Comparison of ENCODE assay signal across 16 cellular contexts in the genomic region with DNA sequence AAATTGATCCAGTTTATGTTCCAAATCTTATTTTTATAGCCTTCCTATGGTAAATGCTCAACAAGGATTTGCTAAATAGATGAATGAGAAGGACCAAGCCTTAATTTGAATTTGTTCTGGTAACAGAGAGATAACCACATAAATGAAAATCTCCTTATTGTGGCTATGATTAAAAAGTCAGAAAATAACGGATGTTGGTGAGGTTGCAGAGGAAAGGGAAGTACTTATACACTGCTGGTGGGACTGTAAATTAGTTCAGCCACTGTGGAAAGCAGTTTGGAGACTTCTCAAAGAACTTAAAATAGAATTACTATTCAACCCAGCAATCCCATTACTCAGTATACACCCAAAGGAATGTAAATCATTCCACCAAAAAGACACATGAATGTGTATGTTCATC. TPM values are rescaled to one million over a fixed set of nuclear protein-coding genes. Genes with fewer than 3 reads are reported as not detected.
A peak's percentile ranks its signal among the peaks of the same experiment; 100 is the strongest.
DNase-seq lines count a peak whose midpoint lies in the region; ATAC-seq and TF ChIP-seq lines count a peak whose summit lies in the region.
"Had no signal": no experiment of that assay in that cellular context is flagged by ENCODE, and none has a peak within 500 bp of the region (broad histone marks: within the 10 kb centered on the region; RNA-seq: fewer than 3 reads in every experiment).

No MANE protein-coding gene starts in this region.

- no peaks in the 10 kb centered on the region for H3K27me3 Mint-ChIP-seq in activated CD8-positive, alpha-beta T cell treated with anti-CD3 and anti-CD28 coated beads, Interleukin-2, amount 10 ng/mL, durations not matched to agents 7 days and 5 days (ENCODE audit: low read depth)
- no peaks in the 10 kb centered on the region for H3K27me3 Mint-ChIP-seq in activated CD8-positive, alpha-beta T cell treated with anti-CD3 and anti-CD28 coated beads for 36 hours
- no peaks in the 10 kb centered on the region for H3K27me3 Mint-ChIP-seq in T-helper 17 cell

- H3K27ac Mint-ChIP-seq in activated CD8-positive, alpha-beta T cell treated with anti-CD3 and anti-CD28 coated beads, Interleukin-2, amount 10 ng/mL, durations not matched to agents 7 days and 5 days: peak overlapping the region; percentile 68
- H3K27ac Mint-ChIP-seq in activated CD8-positive, alpha-beta T cell treated with anti-CD3 and anti-CD28 coated beads for 36 hours: no peak overlapping the region
- H3K27ac Mint-ChIP-seq in T-helper 17 cell: peak overlapping the region; percentile 6
- H3K27ac Mint-ChIP-seq: GM23338 had no signal

- intact Hi-C loops in activated CD8-positive, alpha-beta T cell treated with anti-CD3 and anti-CD28 coated beads for 36 hours (cut with micrococcal nuclease): no loop called here
- intact Hi-C loops in thyroid gland (cut with DNase I): no loop called here

- POLR2A ChIA-PET in activated CD8-positive, alpha-beta T cell treated with anti-CD3 and anti-CD28 coated beads, Interleukin-2, amount 10 ng/mL, durations not matched to agents 7 days and 5 days (lab: Charles Lee): no interaction called here
- POLR2A ChIA-PET in activated CD8-positive, alpha-beta T cell treated with anti-CD3 and anti-CD28 coated beads for 36 hours (lab: Charles Lee): no interaction called here

- no peak for TF ChIP-seq CTCF in activated CD8-positive, alpha-beta T cell treated with anti-CD3 and anti-CD28 coated beads for 36 hours (IDR thresholded peaks at IDR 0.05)
- TF ChIP-seq CTCF in thyroid gland (IDR thresholded peaks at IDR 0.05): no peak

- peak overlapping the region; percentile 33 for H3K27ac ChIP-seq in KOPT-K1 (ENCODE audit: low read depth, low read length, poor library complexity, severe bottlenecking)
- peak overlapping the region in 2 of 3 donors; percentile 35 to 53 for H3K27ac ChIP-seq in thyroid gland
- H3K27ac ChIP-seq: C4-2B had no signal

- no peaks in the 10 kb centered on the region for H3K27me3 ChIP-seq in thyroid gland

- H3K9me3 Mint-ChIP-seq in activated CD8-positive, alpha-beta T cell treated with anti-CD3 and anti-CD28 coated beads, Interleukin-2, amount 10 ng/mL, durations not matched to agents 7 days and 5 days (ENCODE audit: insufficient read depth): no peaks in the 10 kb centered on the region
- no peaks in the 10 kb centered on the region for H3K9me3 Mint-ChIP-seq in activated CD8-positive, alpha-beta T cell treated with anti-CD3 and anti-CD28 coated beads for 36 hours
- H3K9me3 Mint-ChIP-seq: GM23338 had no signal

- WGBS in thyroid gland, 2 donors: 75 to 76% methylated on average over 1 of the region's 1 CpG

- peaks cover 7 to 16% of the 10 kb centered on the region in 2 donors for H3K4me1 ChIP-seq in thyroid gland

- DNase-seq in activated CD8-positive, alpha-beta T cell treated with anti-CD3 and anti-CD28 coated beads, Interleukin-2, amount 10 ng/mL, durations not matched to agents 7 days and 5 days: no peak
- DNase-seq in activated CD8-positive, alpha-beta T cell treated with anti-CD3 and anti-CD28 coated beads for 36 hours: no peak
- DNase-seq in T-helper 17 cell: no peak
- DNase-seq in thyroid gland: no peak
- no peak for DNase-seq in NCI-H1105 treated with DMSO at 0.1 percent for 48 hours (lab: John Stamatoyannopoulos, UW)
- no peak for DNase-seq in RKO (ENCODE audit: low spot score)
- DNase-seq in hepatic stellate cell (ENCODE audit: low spot score): no peak
- DNase-seq: DMS 273 treated with DMSO at 0.1 percent for 48 hours, NCI-H1048, NCI-H146, NCI-H2081 treated with DMSO at 0.1 percent for 48 hours, NCI-H510A, SHP77 treated with DMSO at 0.1 percent for 48 hours had no signal

- H3K36me3 Mint-ChIP-seq in activated CD8-positive, alpha-beta T cell treated with anti-CD3 and anti-CD28 coated beads, Interleukin-2, amount 10 ng/mL, durations not matched to agents 7 days and 5 days (ENCODE audit: low read depth): peaks cover 55% of the 10 kb centered on the region
- peaks cover 42% of the 10 kb centered on the region for H3K36me3 Mint-ChIP-seq in activated CD8-positive, alpha-beta T cell treated with anti-CD3 and anti-CD28 coated beads for 36 hours (ENCODE audit: low read depth)
- peaks cover 13% of the 10 kb centered on the region for H3K36me3 Mint-ChIP-seq in T-helper 17 cell (ENCODE audit: low read depth)

- H3K4me3 Mint-ChIP-seq in activated CD8-positive, alpha-beta T cell treated with anti-CD3 and anti-CD28 coated beads, Interleukin-2, amount 10 ng/mL, durations not matched to agents 7 days and 5 days: no peak overlapping the region
- no peak overlapping the region for H3K4me3 Mint-ChIP-seq in activated CD8-positive, alpha-beta T cell treated with anti-CD3 and anti-CD28 coated beads for 36 hours
- no peak overlapping the region for H3K4me3 Mint-ChIP-seq in T-helper 17 cell
- H3K4me3 Mint-ChIP-seq: GM23338 had no signal

- H3K4me1 Mint-ChIP-seq in activated CD8-positive, alpha-beta T cell treated with anti-CD3 and anti-CD28 coated beads, Interleukin-2, amount 10 ng/mL, durations not matched to agents 7 days and 5 days (ENCODE audit: low read depth): peaks cover 17% of the 10 kb centered on the region
- H3K4me1 Mint-ChIP-seq in activated CD8-positive, alpha-beta T cell treated with anti-CD3 and anti-CD28 coated beads for 36 hours (ENCODE audit: low read depth): peaks cover 7% of the 10 kb centered on the region
- peaks cover 23% of the 10 kb centered on the region for H3K4me1 Mint-ChIP-seq in T-helper 17 cell
- H3K4me1 Mint-ChIP-seq: GM23338 had no signal

- CTCF ChIA-PET in activated CD8-positive, alpha-beta T cell treated with anti-CD3 and anti-CD28 coated beads, Interleukin-2, amount 10 ng/mL, durations not matched to agents 7 days and 5 days (lab: Charles Lee): interaction anchor here (2.9 kb wide), 1 partner anchor 12 kb away, joined by 9 read pairs; no protein-coding TSS in a partner anchor
- CTCF ChIA-PET in activated CD8-positive, alpha-beta T cell treated with anti-CD3 and anti-CD28 coated beads for 36 hours (lab: Charles Lee): no interaction called here

- H3K36me3 ChIP-seq in KOPT-K1 (ENCODE audit: insufficient read depth, low read length): peaks cover 60% of the 10 kb centered on the region
- peaks cover 4 to 14% of the 10 kb centered on the region in 2 donors for H3K36me3 ChIP-seq in thyroid gland

- H3K9me3 ChIP-seq in KOPT-K1 (ENCODE audit: insufficient read depth, low read length, poor library complexity, severe bottlenecking) (no peaks in the 10 kb centered on the region), T-helper 17 cell (ENCODE audit: control insufficient read depth, low read length, poor library complexity, severe bottlenecking) (no peaks in the 10 kb centered on the region), thyroid gland (no peaks in the 10 kb centered on the region)

- H3K4me3 ChIP-seq in thyroid gland (replicated peaks in 1 of 3): no peak overlapping the region
- H3K4me3 ChIP-seq: GM23338 had no signal

- ATAC-seq in activated CD8-positive, alpha-beta T cell treated with anti-CD3 and anti-CD28 coated beads, Interleukin-2, amount 10 ng/mL, durations not matched to agents 7 days and 5 days: no peak
- ATAC-seq in activated CD8-positive, alpha-beta T cell treated with anti-CD3 and anti-CD28 coated beads for 36 hours: no peak
- ATAC-seq in T-helper 17 cell: no peak
- ATAC-seq: GM23338 had no signal

- no peak for TF ChIP-seq POLR2A in thyroid gland (IDR thresholded peaks at IDR 0.05)

RNA-seq across cellular contexts. Expression of a gene that starts 26.2 kb away (rescaled TPM):
- 10 to 100 TPM; 57.2 TPM for total RNA-seq in activated CD8-positive, alpha-beta T cell treated with anti-CD3 and anti-CD28 coated beads, Interleukin-2, amount 10 ng/mL, durations not matched to agents 7 days and 5 days
- total RNA-seq in activated CD8-positive, alpha-beta T cell treated with anti-CD3 and anti-CD28 coated beads for 36 hours: 10 to 100 TPM; 42.6 to 51.2 TPM
- total RNA-seq in T-helper 17 cell (10 to 100 TPM; 29.0 to 30.6 TPM), thyroid gland (10 to 100 TPM; 53.7 to 61.9 (median 54.6) TPM)

RNA-seq across cellular contexts. Expression of a gene that starts 26.3 kb away (rescaled TPM):
- 1 to 10 TPM in 1 of 2 experiments, under 1 TPM in 1; 0.97 to 2.2 TPM for total RNA-seq in activated CD8-positive, alpha-beta T cell treated with anti-CD3 and anti-CD28 coated beads, Interleukin-2, amount 10 ng/mL, durations not matched to agents 7 days and 5 days
- 1 to 10 TPM; 1.2 to 1.7 TPM for total RNA-seq in activated CD8-positive, alpha-beta T cell treated with anti-CD3 and anti-CD28 coated beads for 36 hours
- total RNA-seq in T-helper 17 cell (1 to 10 TPM in 1 of 2 donors, under 1 TPM in 1; 0.70 to 1.2 TPM), thyroid gland (10 to 100 TPM in 2 of 4 donors, 1 to 10 TPM in 2; 9.6 to 13.7 (median 11.8) TPM)
